Comparison of ENCODE assay signal across 1 cellular context in the genomic region with DNA sequence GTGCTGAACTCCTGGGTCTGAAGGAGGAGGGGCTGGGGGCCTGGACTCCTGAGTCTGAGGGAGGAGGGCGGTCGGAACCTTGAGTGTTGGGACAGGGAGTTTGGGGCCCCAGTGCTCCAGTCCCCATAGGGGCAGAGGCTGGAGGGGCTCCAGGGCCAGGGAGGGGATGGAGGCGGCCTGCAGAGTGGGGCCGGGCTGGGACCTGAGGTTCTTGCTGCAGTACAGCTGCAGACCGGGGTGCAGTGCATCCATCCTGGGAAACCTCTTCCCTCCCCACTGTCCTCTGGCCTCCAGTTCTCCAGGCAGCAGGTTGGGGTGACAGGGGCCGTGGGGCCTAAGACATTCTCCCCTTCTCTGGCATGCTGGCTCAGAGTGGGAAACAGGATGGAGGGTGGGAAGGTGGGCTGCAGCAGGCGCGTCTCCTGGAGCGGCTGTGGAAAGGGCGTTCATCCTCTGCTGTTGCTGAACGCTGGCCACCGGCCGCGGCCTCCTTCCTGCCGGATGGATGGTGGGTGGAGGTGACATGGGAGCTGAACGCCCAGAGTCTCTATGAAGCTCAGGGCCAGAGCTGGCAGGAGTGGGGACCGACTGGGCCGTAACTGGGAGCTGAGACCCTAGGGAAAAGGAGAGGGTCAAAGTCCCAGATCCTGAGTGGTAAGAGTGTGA.
TF ChIP-seq lines count a peak whose summit lies in the region.

No MANE protein-coding gene starts in this region.

TF ChIP-seq in HEK293, 187 proteins besides CTCF, POLR2A, EP300 and RAD21 (continued from another document):
- TF ChIP-seq, protein P1, sequence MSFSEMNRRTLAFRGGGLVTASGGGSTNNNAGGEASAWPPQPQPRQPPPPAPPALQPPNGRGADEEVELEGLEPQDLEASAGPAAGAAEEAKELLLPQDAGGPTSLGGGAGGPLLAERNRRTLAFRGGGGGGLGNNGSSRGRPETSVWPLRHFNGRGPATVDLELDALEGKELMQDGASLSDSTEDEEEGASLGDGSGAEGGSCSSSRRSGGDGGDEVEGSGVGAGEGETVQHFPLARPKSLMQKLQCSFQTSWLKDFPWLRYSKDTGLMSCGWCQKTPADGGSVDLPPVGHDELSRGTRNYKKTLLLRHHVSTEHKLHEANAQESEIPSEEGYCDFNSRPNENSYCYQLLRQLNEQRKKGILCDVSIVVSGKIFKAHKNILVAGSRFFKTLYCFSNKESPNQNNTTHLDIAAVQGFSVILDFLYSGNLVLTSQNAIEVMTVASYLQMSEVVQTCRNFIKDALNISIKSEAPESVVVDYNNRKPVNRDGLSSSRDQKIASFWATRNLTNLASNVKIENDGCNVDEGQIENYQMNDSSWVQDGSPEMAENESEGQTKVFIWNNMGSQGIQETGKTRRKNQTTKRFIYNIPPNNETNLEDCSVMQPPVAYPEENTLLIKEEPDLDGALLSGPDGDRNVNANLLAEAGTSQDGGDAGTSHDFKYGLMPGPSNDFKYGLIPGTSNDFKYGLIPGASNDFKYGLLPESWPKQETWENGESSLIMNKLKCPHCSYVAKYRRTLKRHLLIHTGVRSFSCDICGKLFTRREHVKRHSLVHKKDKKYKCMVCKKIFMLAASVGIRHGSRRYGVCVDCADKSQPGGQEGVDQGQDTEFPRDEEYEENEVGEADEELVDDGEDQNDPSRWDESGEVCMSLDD (tag by site-specific recombination; IDR thresholded peaks at IDR 0.05), result peak; percentile 42; the same call in 1 of the 2 replicates
